ENCODE assay signal across 8 cellular contexts in genomic region chr12:57764662-57765002, GRCh38. TPM values are rescaled to one million over a fixed set of nuclear protein-coding genes. Genes with fewer than 3 reads are reported as not detected.
DNase-seq lines count a peak whose midpoint lies in the region; ATAC-seq and TF ChIP-seq lines count a peak whose summit lies in the region.

No MANE protein-coding gene starts in this region.

- no peaks in the 10 kb centered on the region for H3K9me3 Mint-ChIP-seq in activated naive CD4-positive, alpha-beta T cell treated with anti-CD3 and anti-CD28 coated beads for 36 hours

- peaks cover 33% of the 10 kb centered on the region for H3K4me1 Mint-ChIP-seq in activated naive CD4-positive, alpha-beta T cell treated with anti-CD3 and anti-CD28 coated beads for 36 hours (ENCODE audit: low read depth)

- H3K4me3 ChIP-seq in H7 (ENCODE audit: insufficient read depth, low read depth, low read length) (peak overlapping the region; percentile 48), liver (ENCODE audit: low read depth in 1 of 3, low read length in 3 of 3) (peak overlapping the region in 2 of 3 donors; percentile 15 to 42), upper lobe of right lung (peak overlapping the region; percentile 54)

- CTCF ChIA-PET in activated naive CD4-positive, alpha-beta T cell treated with anti-CD3 and anti-CD28 coated beads for 36 hours (lab: Charles Lee), result interaction anchor here (0.6 to 5.3 kb wide), 9 partner anchors 9 to 178 kb away, joined by 3 to 42 read pairs (median 3); partner anchors contain the start of gene MARCHF9

- H3K4me1 ChIP-seq in liver (ENCODE audit: control insufficient read depth in 4 of 4, insufficient read depth in 4 of 4, low read length in 3 of 4) (peaks cover 5 to 30% (median 20%) of the 10 kb centered on the region in 4 donors), upper lobe of right lung (peaks cover 27% of the 10 kb centered on the region)

- peak overlapping the region; percentile 53 for H3K27ac ChIP-seq in C4-2B
- no peak overlapping the region for H3K27ac ChIP-seq in liver (ENCODE audit: low read depth in 1 of 2, low read length in 2 of 2)
- no peak overlapping the region for H3K27ac ChIP-seq in upper lobe of right lung

- H3K9ac ChIP-seq in liver (ENCODE audit: low read depth in 1 of 2, low read length in 2 of 2), result no peak overlapping the region

- H3K27me3 Mint-ChIP-seq in activated naive CD4-positive, alpha-beta T cell treated with anti-CD3 and anti-CD28 coated beads for 36 hours (ENCODE audit: low read depth), result peaks cover 6% of the 10 kb centered on the region

- peak overlapping the region; percentile 88 for H3K4me3 Mint-ChIP-seq in activated naive CD4-positive, alpha-beta T cell treated with anti-CD3 and anti-CD28 coated beads for 36 hours

- 23% methylated on average over 17 of the region's 17 CpGs for WGBS in liver

- H3K27ac Mint-ChIP-seq in activated naive CD4-positive, alpha-beta T cell treated with anti-CD3 and anti-CD28 coated beads for 36 hours, result peak overlapping the region; percentile 57

- no peaks in the 10 kb centered on the region for H3K9me3 ChIP-seq in liver (ENCODE audit: control insufficient read depth in 4 of 4, low read length in 3 of 4)
- H3K9me3 ChIP-seq in upper lobe of right lung, result no peaks in the 10 kb centered on the region

- intact Hi-C loops in activated naive CD4-positive, alpha-beta T cell treated with anti-CD3 and anti-CD28 coated beads for 36 hours (cut with micrococcal nuclease), result loop anchor here (1.0 to 2.0 kb wide), 2 partner anchors 8 to 18 kb away; partner anchors contain the start of gene TSFM
- intact Hi-C loops in upper lobe of right lung (cut with DNase I), result no loop called here

- ATAC-seq in upper lobe of right lung, result peak; percentile 59
- ATAC-seq in HG03108 (IDR thresholded peaks at IDR 0.05; ENCODE audit: unreplicated experiment), result no peak

- H3K27me3 ChIP-seq in H7 (ENCODE audit: control insufficient read depth, insufficient read depth, low read length), result peaks cover 66% of the 10 kb centered on the region
- peaks cover 0 to 14% (median 6%) of the 10 kb centered on the region in 4 donors for H3K27me3 ChIP-seq in liver (ENCODE audit: control insufficient read depth in 4 of 4, insufficient read depth in 4 of 4, low read length in 3 of 4)
- H3K27me3 ChIP-seq in upper lobe of right lung, result peaks cover 46% of the 10 kb centered on the region

- no peak for TF ChIP-seq CTCF in C4-2B (conservative IDR thresholded peaks at IDR 0.05)
- no peak for TF ChIP-seq CTCF in liver (IDR thresholded peaks at IDR 0.05; ENCODE audit: low read depth, low read length, missing input control)
- no peak for TF ChIP-seq CTCF in upper lobe of right lung (IDR thresholded peaks at IDR 0.05)

- TF ChIP-seq RAD21 in liver (IDR thresholded peaks at IDR 0.05), result no peak

- H3K36me3 ChIP-seq in H7 (replicated peaks; ENCODE audit: control insufficient read depth, insufficient read depth, low read length) (peaks cover 9% of the 10 kb centered on the region), liver (ENCODE audit: control insufficient read depth in 4 of 4, insufficient read depth in 3 of 4, low read depth in 1 of 4, low read length in 3 of 4) (peaks cover 6 to 14% (median 10%) of the 10 kb centered on the region in 4 donors), upper lobe of right lung (peaks cover 13% of the 10 kb centered on the region)

- DNase-seq in H7 (no peak), upper lobe of right lung (peak; percentile 72), islet precursor cell (no peak), NCI-H187 treated with DMSO at 0.1 percent for 48 hours (lab: John Stamatoyannopoulos, UW) (no peak)
- peak; percentile 32 for DNase-seq in activated naive CD4-positive, alpha-beta T cell treated with anti-CD3 and anti-CD28 coated beads for 36 hours

- peaks cover 24% of the 10 kb centered on the region for H3K36me3 Mint-ChIP-seq in activated naive CD4-positive, alpha-beta T cell treated with anti-CD3 and anti-CD28 coated beads for 36 hours (ENCODE audit: low read depth)

TF ChIP-seq in liver, 16 proteins besides CTCF, POLR2A, EP300 and RAD21:
- TF ChIP-seq TAF1 (conservative IDR thresholded peaks at IDR 0.05), result no peak
- TF ChIP-seq NR2F2 (IDR thresholded peaks at IDR 0.05), result no peak
- no peak for TF ChIP-seq REST (IDR thresholded peaks at IDR 0.05)
- no peak for TF ChIP-seq HNF4G (IDR thresholded peaks at IDR 0.05)

RNA-seq across cellular contexts. Expression of gene CYP27B1, which starts 2.2 kb away (rescaled TPM):
- 0.26 and 0.59 TPM in 2 replicates for total RNA-seq in H7 (2014; rRNA removed; shearing (Covaris generic))
- total RNA-seq in activated naive CD4-positive, alpha-beta T cell treated with anti-CD3 and anti-CD28 coated beads for 36 hours, result 1 to 10 TPM; 5.4 to 6.1 TPM
- total RNA-seq in liver (1 to 10 TPM in 1 of 2 donors, under 1 TPM in 1; 0.05 to 1.6 TPM), upper lobe of right lung (2.0 TPM)
- under 1 TPM; 0.06 to 0.28 TPM for polyA plus RNA-seq in liver

RNA-seq across cellular contexts. Expression of gene METTL1, which starts 7.3 kb away (rescaled TPM):
- total RNA-seq in H7 (2014; rRNA removed; shearing (Covaris generic)), result 7.1 and 13.8 TPM in 2 replicates
- total RNA-seq in activated naive CD4-positive, alpha-beta T cell treated with anti-CD3 and anti-CD28 coated beads for 36 hours, result 10 to 100 TPM; 17.3 to 20.4 TPM
- total RNA-seq in liver, result 1 to 10 TPM; 2.8 to 3.8 TPM
- polyA plus RNA-seq in liver, result 10 to 100 TPM; 10.3 to 11.2 TPM
- 26.9 TPM for total RNA-seq in upper lobe of right lung

RNA-seq across cellular contexts. Expression of gene EEF1AKMT3, which starts 7.8 kb away (rescaled TPM):
- 3.2 and 3.6 TPM in 2 replicates for total RNA-seq in H7 (2014; rRNA removed; shearing (Covaris generic))
- 1 to 10 TPM; 3.6 to 4.6 TPM for total RNA-seq in activated naive CD4-positive, alpha-beta T cell treated with anti-CD3 and anti-CD28 coated beads for 36 hours
- 1 to 10 TPM; 2.2 to 6.4 TPM for total RNA-seq in liver
- 1 to 10 TPM; 1.5 to 2.0 TPM for polyA plus RNA-seq in liver
- 8.0 TPM for total RNA-seq in upper lobe of right lung

RNA-seq across cellular contexts. Expression of gene MARCHF9, which starts 9.7 kb away (rescaled TPM):
- 1.9 and 4.3 TPM in 2 replicates for total RNA-seq in H7 (2014; rRNA removed; shearing (Covaris generic))
- total RNA-seq in activated naive CD4-positive, alpha-beta T cell treated with anti-CD3 and anti-CD28 coated beads for 36 hours, result 10 to 100 TPM; 10.4 to 10.8 TPM
- total RNA-seq in liver (1 to 10 TPM; 1.9 to 2.4 TPM), upper lobe of right lung (21.2 TPM)
- 1 to 10 TPM; 1.1 to 3.0 TPM for polyA plus RNA-seq in liver

RNA-seq across cellular contexts. Expression of gene CDK4, which starts 12.5 kb away (rescaled TPM):
- 234 and 275 TPM in 2 replicates for total RNA-seq in H7 (2014; rRNA removed; shearing (Covaris generic))
- 100 to 1,000 TPM; 194 to 202 TPM for total RNA-seq in activated naive CD4-positive, alpha-beta T cell treated with anti-CD3 and anti-CD28 coated beads for 36 hours
- total RNA-seq in liver, result 10 to 100 TPM; 28.1 to 69.1 TPM
- polyA plus RNA-seq in liver, result 10 to 100 TPM; 36.6 to 39.9 TPM
- total RNA-seq in upper lobe of right lung, result 77.6 TPM

Comparison
In these comparisons a context has a peak if more than half of its experiments do, and no peak if none do; other contexts are left out.
1. DNase-seq: peak in activated naive CD4-positive, alpha-beta T cell treated with anti-CD3 and anti-CD28 coated beads for 36 hours (single experiment) and upper lobe of right lung (single experiment); none in H7 (single experiment), islet precursor cell (single experiment) and NCI-H187 treated with DMSO at 0.1 percent for 48 hours (single experiment).
2. Peak in every context shown above with its lines, with median percentiles within 50 percentile points of each other: H3K4me3 ChIP-seq.